ENCODE assay signal across 16 cellular contexts in the genomic region with DNA sequence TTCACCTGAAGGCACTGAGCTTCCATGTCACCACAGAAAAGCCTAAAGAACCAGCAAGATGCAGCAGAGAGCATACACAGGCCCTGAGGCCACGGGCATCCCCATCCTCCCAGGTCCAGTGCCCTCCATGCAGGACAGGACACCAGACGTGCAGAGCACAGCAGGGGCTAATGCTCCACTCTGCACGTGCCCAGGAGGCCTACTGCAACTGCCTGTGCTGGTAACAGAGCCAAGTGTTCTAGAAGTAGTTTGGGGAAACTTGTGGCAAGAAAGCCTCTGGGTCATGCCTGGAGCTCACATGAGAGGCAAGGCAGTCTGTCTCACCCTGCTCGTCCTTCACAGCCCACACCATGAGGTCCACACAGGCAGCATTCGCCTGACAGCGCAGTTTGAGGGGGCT. TPM values are rescaled to one million over a fixed set of nuclear protein-coding genes. Genes with fewer than 3 reads are reported as not detected.
DNase-seq lines count a peak whose midpoint lies in the region; ATAC-seq and TF ChIP-seq lines count a peak whose summit lies in the region.
"Had no signal": no experiment of that assay in that cellular context is flagged by ENCODE, and none has a peak within 500 bp of the region (broad histone marks: within the 10 kb centered on the region; RNA-seq: fewer than 3 reads in every experiment).

No MANE protein-coding gene starts in this region.

- no peaks in the 10 kb centered on the region for H3K9me3 ChIP-seq in T-helper 17 cell (ENCODE audit: control insufficient read depth, low read length, poor library complexity, severe bottlenecking)
- H3K9me3 ChIP-seq: BLaER1, SJSA1 had no signal

- H3K9me3 Mint-ChIP-seq in HFFc6 (no peaks in the 10 kb centered on the region), neural crest cell (no peaks in the 10 kb centered on the region)
- H3K9me3 Mint-ChIP-seq in T-helper 2 cell treated with Interferon-gamma antibody and Interleukin-4, amounts not matched to agents 5 μg/mL and 100 μg/mL, for 36 hours: no peaks in the 10 kb centered on the region
- H3K9me3 Mint-ChIP-seq: CD4-positive, alpha-beta T cell had no signal

- H3K36me3 Mint-ChIP-seq in HFFc6 (ENCODE audit: low read depth): peaks cover 25% of the 10 kb centered on the region
- peaks cover 12% of the 10 kb centered on the region for H3K36me3 Mint-ChIP-seq in T-helper 17 cell (ENCODE audit: low read depth)
- peaks cover 28% of the 10 kb centered on the region for H3K36me3 Mint-ChIP-seq in neural crest cell (ENCODE audit: low read depth)
- peaks cover 45% of the 10 kb centered on the region for H3K36me3 Mint-ChIP-seq in T-helper 2 cell treated with Interferon-gamma antibody and Interleukin-4, amounts not matched to agents 5 μg/mL and 100 μg/mL, for 36 hours (ENCODE audit: low read depth)

- no peak for ATAC-seq in T-helper 17 cell
- ATAC-seq: Right ventricle myocardium inferior had no signal

- TF ChIP-seq CTCF in HFFc6 (IDR thresholded peaks at IDR 0.05) (no peak), dorsolateral prefrontal cortex (IDR thresholded peaks at IDR 0.05 in 54 of 56, conservative IDR thresholded peaks at IDR 0.05 in 2 of 56; ENCODE audit: low read depth in 1 of 56, partially characterized antibody in 56 of 56) (no peak), neural crest cell (conservative IDR thresholded peaks at IDR 0.05) (no peak), coronary artery (IDR thresholded peaks at IDR 0.05) (no peak)

- peak overlapping the region; percentile 4 for H3K27ac Mint-ChIP-seq in HFFc6
- peak overlapping the region; percentile 66 for H3K27ac Mint-ChIP-seq in T-helper 17 cell
- peak overlapping the region; percentile 16 for H3K27ac Mint-ChIP-seq in neural crest cell (ENCODE audit: unreplicated experiment)
- H3K27ac Mint-ChIP-seq in T-helper 2 cell treated with Interferon-gamma antibody and Interleukin-4, amounts not matched to agents 5 μg/mL and 100 μg/mL, for 36 hours: no peak overlapping the region
- H3K27ac Mint-ChIP-seq: CD4-positive, alpha-beta T cell had no signal

- H3K4me3 ChIP-seq in dorsolateral prefrontal cortex: no peak overlapping the region
- no peak overlapping the region for H3K4me3 ChIP-seq in coronary artery
- H3K4me3 ChIP-seq: BLaER1, SJSA1 had no signal

- H3K27me3 Mint-ChIP-seq in HFFc6 (ENCODE audit: insufficient read depth) (no peaks in the 10 kb centered on the region; the same call in 1 of the 2 replicates), T-helper 17 cell (no peaks in the 10 kb centered on the region), neural crest cell (ENCODE audit: low read depth) (no peaks in the 10 kb centered on the region)
- H3K27me3 Mint-ChIP-seq in T-helper 2 cell treated with Interferon-gamma antibody and Interleukin-4, amounts not matched to agents 5 μg/mL and 100 μg/mL, for 36 hours (ENCODE audit: low read depth): no peaks in the 10 kb centered on the region
- H3K27me3 Mint-ChIP-seq: CD4-positive, alpha-beta T cell had no signal

- H3K4me3 Mint-ChIP-seq in HFFc6: no peak overlapping the region
- H3K4me3 Mint-ChIP-seq in T-helper 17 cell: no peak overlapping the region
- H3K4me3 Mint-ChIP-seq in neural crest cell: no peak overlapping the region
- no peak overlapping the region for H3K4me3 Mint-ChIP-seq in T-helper 2 cell treated with Interferon-gamma antibody and Interleukin-4, amounts not matched to agents 5 μg/mL and 100 μg/mL, for 36 hours
- H3K4me3 Mint-ChIP-seq: CD4-positive, alpha-beta T cell had no signal

- peak overlapping the region in 46 of 59 donors; percentile 8 to 87 (median 52) for H3K27ac ChIP-seq in dorsolateral prefrontal cortex
- no peak overlapping the region for H3K27ac ChIP-seq in coronary artery
- H3K27ac ChIP-seq: BLaER1, SJSA1 had no signal

- DNase-seq in HFFc6: no peak
- no peak for DNase-seq in T-helper 17 cell
- DNase-seq in dorsolateral prefrontal cortex: peak in 1 of 10 donors; percentile 30
- no peak for DNase-seq in neural crest cell (ENCODE audit: low read depth, low spot score)
- no peak for DNase-seq in D341Med (ENCODE audit: low spot score)
- no peak for DNase-seq in coronary artery (ENCODE audit: low spot score)
- DNase-seq in T-helper 2 cell treated with Interferon-gamma antibody and Interleukin-4, amounts not matched to agents 5 μg/mL and 100 μg/mL, for 36 hours (ENCODE audit: low spot score): no peak
- DNase-seq: COR-L47, GOT3, NCI-H345 had no signal

- no peaks in the 10 kb centered on the region for H3K27me3 ChIP-seq in dorsolateral prefrontal cortex
- H3K27me3 ChIP-seq: BLaER1, SJSA1 had no signal

- H3K4me1 Mint-ChIP-seq in HFFc6 (ENCODE audit: low read depth): peaks cover 21% of the 10 kb centered on the region
- no peaks in the 10 kb centered on the region for H3K4me1 Mint-ChIP-seq in T-helper 17 cell
- no peaks in the 10 kb centered on the region for H3K4me1 Mint-ChIP-seq in neural crest cell
- peaks cover 3% of the 10 kb centered on the region for H3K4me1 Mint-ChIP-seq in T-helper 2 cell treated with Interferon-gamma antibody and Interleukin-4, amounts not matched to agents 5 μg/mL and 100 μg/mL, for 36 hours (ENCODE audit: low read depth)

- intact Hi-C loops in dorsolateral prefrontal cortex (cut with DNase I): loop anchor here in 1 of 2 donors (5.0 kb wide), 1 partner anchor 73 kb away; no protein-coding TSS in a partner anchor

RNA-seq across cellular contexts. Expression of a gene that starts 30.7 kb away (rescaled TPM):
- total RNA-seq in HFFc6 (2021; fragmentation: NEBNext Ultra II Directional; extraction: Animal tissue kit (Norgen Biotek cat#: 25700)): under 1 TPM in 5 of 6 experiments, not detected in 1; 0.07 to 0.19 (median 0.11) TPM
- total RNA-seq in T-helper 17 cell (not detected), dorsolateral prefrontal cortex (1 to 10 TPM in 26 of 120 experiments, under 1 TPM in 70, not detected in 24; 0.11 to 4.7 (median 0.61) TPM), neural crest cell (not detected in 2 replicates)
- total RNA-seq: CD4-positive, alpha-beta T cell; G401; M059J; Right ventricle myocardium inferior; SJSA1 had no signal

RNA-seq across cellular contexts. Expression of a gene that starts 54.0 kb away (rescaled TPM):
- 10 to 100 TPM; 51.0 to 61.3 (median 57.2) TPM for total RNA-seq in HFFc6 (2021; fragmentation: NEBNext Ultra II Directional; extraction: Animal tissue kit (Norgen Biotek cat#: 25700))
- 100 to 1,000 TPM; 159 to 160 TPM for total RNA-seq in T-helper 17 cell
- 100 to 1,000 TPM; 211 to 601 (median 463) TPM for total RNA-seq in dorsolateral prefrontal cortex
- 82.0 and 85.8 TPM in 2 replicates for total RNA-seq in neural crest cell

RNA-seq across cellular contexts. Expression of a gene that starts 54.2 kb away (rescaled TPM):
- total RNA-seq in HFFc6 (2021; fragmentation: NEBNext Ultra II Directional; extraction: Animal tissue kit (Norgen Biotek cat#: 25700)): 10 to 100 TPM; 34.2 to 40.7 (median 38.0) TPM
- 10 to 100 TPM; 18.9 to 25.4 TPM for total RNA-seq in T-helper 17 cell
- total RNA-seq in dorsolateral prefrontal cortex: 10 to 100 TPM; 16.5 to 33.5 (median 23.5) TPM
- total RNA-seq in neural crest cell: 20.0 and 20.2 TPM in 2 replicates

Comparison
In these comparisons a context has a peak if more than half of its experiments do, and no peak if none do; other contexts are left out.
1. H3K27ac ChIP-seq: peak in dorsolateral prefrontal cortex (46 of 59); none in coronary artery (0 of 2).